Comparison of ENCODE assay signal across 8 cellular contexts in genomic region chr22:40436460-40437431, GRCh38.
DNase-seq lines count a peak whose midpoint lies in the region; ATAC-seq, FAIRE-seq and TF ChIP-seq lines count a peak whose summit lies in the region.

No MANE protein-coding gene starts in this region.

- peaks cover 6% of the 10 kb centered on the region for H3K4me1 ChIP-seq in ACC112 (ENCODE audit: control insufficient read depth, insufficient read depth, low read length, unreplicated experiment)

- 0 out of 2 replicates have a peak overlapping the region, but pooled peaks have one; percentile 54 for H3K4me3 ChIP-seq in ACC112 (ENCODE audit: low read depth, low read length)
- H3K4me3 ChIP-seq in GM06990 (replicated peaks; ENCODE audit: low read depth, low read length), result peak overlapping the region; percentile 55

- H3K27me3 ChIP-seq in ACC112 (ENCODE audit: insufficient read depth, low read length), result no peaks in the 10 kb centered on the region
- H3K27me3 ChIP-seq in GM06990 (replicated peaks; ENCODE audit: control insufficient read depth, insufficient read depth, low read length), result no peaks in the 10 kb centered on the region

- DNase-seq in GM06990 (ENCODE audit: extremely low read depth, insufficient read length) (peak; percentile 79), NCI-H1105 treated with DMSO at 0.1 percent for 48 hours (lab: John Stamatoyannopoulos, UW) (peak; percentile 46), erythroblast (lab: John Stamatoyannopoulos, UW) (peak; percentile 63 to 82), myocyte (ENCODE audit: low read depth) (peak; percentile 95)
- DNase-seq in stimulated activated CD4-positive, alpha-beta T cell treated with anti-CD3 and anti-CD28 coated beads, Interleukin-4, amount 100 ng/mL, for 4 hours, result no peak

- H2AFZ ChIP-seq in ACC112 (ENCODE audit: low read length, unreplicated experiment), result no peak overlapping the region

- peak overlapping the region; percentile 43 for H3K27ac ChIP-seq in ACC112 (ENCODE audit: low read depth, low read length)

- H3K36me3 ChIP-seq in ACC112 (ENCODE audit: insufficient read depth, low read length) (no peaks in the 10 kb centered on the region), GM06990 (ENCODE audit: control insufficient read depth, insufficient read depth, low read length) (peaks cover 7% of the 10 kb centered on the region)

- TF ChIP-seq CTCF in GM06990 (IDR thresholded peaks at IDR 0.05; ENCODE audit: insufficient read depth, low read length, poor library complexity, severe bottlenecking), result peak; percentile 51

- TF ChIP-seq POLR2A in erythroblast (IDR thresholded peaks at IDR 0.05; ENCODE audit: low read length), result no peak

- FAIRE-seq in TTC549 (lab: Jason Lieb, UNC), result peak; percentile 11

- H3K79me2 ChIP-seq in ACC112 (ENCODE audit: control insufficient read depth, insufficient read depth, low read length, unreplicated experiment), result peaks cover 5% of the 10 kb centered on the region

- ATAC-seq in HG02610 (IDR thresholded peaks at IDR 0.05; ENCODE audit: unreplicated experiment), result peak; percentile 69

Comparison
In these comparisons a context has a peak if more than half of its experiments do, and no peak if none do; other contexts are left out.
1. DNase-seq: peak in GM06990 (single experiment), NCI-H1105 treated with DMSO at 0.1 percent for 48 hours (single experiment), erythroblast (2 of 2) and myocyte (single experiment); none in stimulated activated CD4-positive, alpha-beta T cell treated with anti-CD3 and anti-CD28 coated beads, Interleukin-4, amount 100 ng/mL, for 4 hours (0 of 2).